In the genomic region with DNA sequence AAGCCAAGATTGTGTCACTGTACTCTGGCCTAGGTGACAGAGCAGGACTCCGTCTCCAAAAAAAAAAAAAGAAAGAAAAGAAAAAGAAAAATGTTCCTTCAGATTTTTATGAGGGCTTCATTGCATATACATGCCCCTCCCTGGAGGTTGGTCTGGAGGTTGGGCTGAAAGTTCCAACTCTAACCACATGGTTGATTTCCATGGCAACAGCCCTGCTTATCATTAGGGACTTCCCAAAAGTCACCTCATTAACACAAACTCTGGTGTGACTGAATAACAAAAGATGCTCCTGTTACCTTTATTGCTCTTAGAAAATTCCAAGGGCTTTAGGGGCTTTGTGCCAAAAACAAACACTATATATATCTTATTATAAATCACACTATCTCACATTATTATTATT, we compare ENCODE assay signal across 11 cellular contexts.
A peak's percentile ranks its signal among the peaks of the same experiment; 100 is the strongest.
DNase-seq lines count a peak whose midpoint lies in the region; ATAC-seq, FAIRE-seq and TF ChIP-seq lines count a peak whose summit lies in the region.
"Had no signal": no experiment of that assay in that cellular context is flagged by ENCODE, and none has a peak within 500 bp of the region (broad histone marks: within the 10 kb centered on the region; RNA-seq: fewer than 3 reads in every experiment).

No MANE protein-coding gene starts in this region.

- H3K27ac Mint-ChIP-seq in activated naive CD8-positive, alpha-beta T cell treated with anti-CD3 and anti-CD28 coated beads, Interleukin-2, amount 50 U/mL, for 24 hours, result no peak overlapping the region

- H3K4me3 ChIP-seq in foreskin fibroblast (ENCODE audit: low read depth in 1 of 2, low read length in 2 of 2), result no peak overlapping the region
- H3K4me3 ChIP-seq: coronary artery had no signal

- no peaks in the 10 kb centered on the region for H3K36me3 Mint-ChIP-seq in activated naive CD8-positive, alpha-beta T cell treated with anti-CD3 and anti-CD28 coated beads, Interleukin-2, amount 50 U/mL, for 24 hours (ENCODE audit: low read depth)

- peaks cover 4% of the 10 kb centered on the region for H3K27me3 Mint-ChIP-seq in activated naive CD8-positive, alpha-beta T cell treated with anti-CD3 and anti-CD28 coated beads, Interleukin-2, amount 50 U/mL, for 24 hours

- no peak overlapping the region for H3K4me3 Mint-ChIP-seq in activated naive CD8-positive, alpha-beta T cell treated with anti-CD3 and anti-CD28 coated beads, Interleukin-2, amount 50 U/mL, for 24 hours

- TF ChIP-seq CTCF in foreskin fibroblast (IDR thresholded peaks at IDR 0.05; ENCODE audit: low read depth, low read length), result no peak

- FAIRE-seq in urothelium cell line (lab: Jason Lieb, UNC), result no peak

- ATAC-seq in GM18505 (IDR thresholded peaks at IDR 0.05; ENCODE audit: unreplicated experiment), result peak; percentile 78
- peak; percentile 86 for ATAC-seq in GM19438 (IDR thresholded peaks at IDR 0.05; ENCODE audit: low read depth, unreplicated experiment)
- peak; percentile 93 for ATAC-seq in HG02973 (IDR thresholded peaks at IDR 0.05; ENCODE audit: unreplicated experiment)
- peak; percentile 66 for ATAC-seq in activated naive CD8-positive, alpha-beta T cell treated with anti-CD3 and anti-CD28 coated beads, Interleukin-2, amount 50 U/mL, for 24 hours

- H3K9me3 Mint-ChIP-seq in activated naive CD8-positive, alpha-beta T cell treated with anti-CD3 and anti-CD28 coated beads, Interleukin-2, amount 50 U/mL, for 24 hours, result peaks cover 13% of the 10 kb centered on the region

- no peak for TF ChIP-seq POLR2A in GM18505 (IDR thresholded peaks at IDR 0.05; ENCODE audit: borderline replicate concordance, extremely low read depth, insufficient read depth, insufficient read length)

- DNase-seq in activated naive CD8-positive, alpha-beta T cell treated with anti-CD3 and anti-CD28 coated beads, Interleukin-2, amount 50 U/mL, for 24 hours, result peak; percentile 7
- DNase-seq in foreskin fibroblast (no peak), EL (no peak), cerebellar nuclear complex (lab: John Stamatoyannopoulos, UW) (no peak), urothelium cell line (ENCODE audit: low spot score) (no peak)
- DNase-seq: DMS79 treated with DMSO at 0.1 percent for 48 hours; stimulated activated naive CD4-positive, alpha-beta T cell treated with Interleukin-2 at 50 U/mL for 16 hours had no signal

- H3K4me1 Mint-ChIP-seq in activated naive CD8-positive, alpha-beta T cell treated with anti-CD3 and anti-CD28 coated beads, Interleukin-2, amount 50 U/mL, for 24 hours, result peaks cover 16% of the 10 kb centered on the region
